In genomic region chr9:130459941-130460340, GRCh38 we compare ENCODE assay signal across 1 cellular context.
TF ChIP-seq lines count a peak whose summit lies in the region.

No MANE protein-coding gene starts in this region.

TF ChIP-seq in HepG2, 621 proteins besides CTCF, POLR2A, EP300 and RAD21 (continued from another document):
- TF ChIP-seq TFDP2 (CRISPR knock-in tag; IDR thresholded peaks at IDR 0.05): no peak
